ENCODE assay signal across 24 cellular contexts in genomic region chr11:10064828-10065227, GRCh38.
DNase-seq lines count a peak whose midpoint lies in the region; ATAC-seq, FAIRE-seq and TF ChIP-seq lines count a peak whose summit lies in the region.
"Had no signal": no experiment of that assay in that cellular context is flagged by ENCODE, and none has a peak within 500 bp of the region (broad histone marks: within the 10 kb centered on the region; RNA-seq: fewer than 3 reads in every experiment).

No MANE protein-coding gene starts in this region.

- no peak for TF ChIP-seq EP300 in SK-N-SH (IDR thresholded peaks at IDR 0.05; ENCODE audit: borderline replicate concordance in 1 of 2, low read depth in 1 of 2, low read length in 1 of 2)
- TF ChIP-seq EP300 in stomach (IDR thresholded peaks at IDR 0.05), result no peak

- H3K9ac ChIP-seq in SK-N-SH (no peak overlapping the region), kidney (ENCODE audit: low read length in 2 of 2) (no peak overlapping the region)
- H3K9ac ChIP-seq: BLaER1, GM23248 had no signal

- no peak overlapping the region for H3K4me2 ChIP-seq in SK-N-SH
- H3K4me2 ChIP-seq: BLaER1 had no signal

- TF ChIP-seq RAD21 in SK-N-SH (IDR thresholded peaks at IDR 0.05; ENCODE audit: low read length), result no peak

- H3K4me3 Mint-ChIP-seq in CD8-positive, alpha-beta memory T cell, result no peak overlapping the region
- H3K4me3 Mint-ChIP-seq: B cell; CD4-positive, CD25-positive, alpha-beta regulatory T cell; CD8-positive, alpha-beta T cell had no signal

- H3K36me3 ChIP-seq in SK-N-SH (replicated peaks in 1 of 2; ENCODE audit: control insufficient read depth in 1 of 2, insufficient read depth in 2 of 2, low read length in 1 of 2) (no peaks in the 10 kb centered on the region), kidney (ENCODE audit: control insufficient read depth in 1 of 2, insufficient read depth in 2 of 2, low read length in 2 of 2) (no peaks in the 10 kb centered on the region), stomach (no peaks in the 10 kb centered on the region)
- H3K36me3 ChIP-seq in CD8-positive, alpha-beta memory T cell (ENCODE audit: insufficient read depth, low read length), result no peaks in the 10 kb centered on the region
- H3K36me3 ChIP-seq: BLaER1 had no signal

- WGBS in SK-N-SH (ENCODE audit: low lambda C conversion rate), result 79% methylated on average over 2 of the region's 2 CpGs
- WGBS in stomach, 5 donors, result 82 to 93% (median 88%) methylated on average over 2 of the region's 2 CpGs

- POLR2A ChIA-PET in SK-N-SH (lab: Yijun Ruan, JAX), result no interaction called here
- POLR2A ChIA-PET in CD8-positive, alpha-beta memory T cell (lab: Charles Lee), result no interaction called here

- no peak overlapping the region for H2AFZ ChIP-seq in SK-N-SH (ENCODE audit: low read depth)
- H2AFZ ChIP-seq: GM23248 had no signal

- no peaks in the 10 kb centered on the region for H3K27me3 ChIP-seq in SK-N-SH (ENCODE audit: insufficient read depth)
- no peaks in the 10 kb centered on the region for H3K27me3 ChIP-seq in stomach
- no peaks in the 10 kb centered on the region for H3K27me3 ChIP-seq in CD8-positive, alpha-beta memory T cell (ENCODE audit: insufficient read depth, low read length, poor library complexity, severe bottlenecking)
- H3K27me3 ChIP-seq: BLaER1 had no signal

- CTCF ChIA-PET in SK-N-SH (lab: Yijun Ruan, JAX), result no interaction called here
- CTCF ChIA-PET in CD8-positive, alpha-beta memory T cell (lab: Charles Lee), result no interaction called here

- TF ChIP-seq CTCF in SK-N-SH (IDR thresholded peaks at IDR 0.05) (no peak), VCaP (conservative IDR thresholded peaks at IDR 0.05) (no peak), kidney (IDR thresholded peaks at IDR 0.05; ENCODE audit: borderline replicate concordance, extremely low read depth, insufficient read depth) (no peak), stomach (IDR thresholded peaks at IDR 0.05) (no peak)

- H3K9me3 Mint-ChIP-seq in CD8-positive, alpha-beta memory T cell, result peaks cover 5 to 48% (median 31%) of the 10 kb centered on the region in 5 donors

- H3K4me3 ChIP-seq in SK-N-SH (ENCODE audit: low read depth in 2 of 2, low read length in 1 of 2) (no peak overlapping the region), kidney (ENCODE audit: low read length in 2 of 2) (no peak overlapping the region), stomach (no peak overlapping the region)
- H3K4me3 ChIP-seq in CD8-positive, alpha-beta memory T cell (ENCODE audit: low read length), result no peak overlapping the region
- H3K4me3 ChIP-seq: BLaER1, GM12878, GM23248 had no signal

- peaks cover 0 to 7% of the 10 kb centered on the region in 2 experiments; a peak in 3 of 4 replicates for H3K4me1 ChIP-seq in SK-N-SH (ENCODE audit: control insufficient read depth in 1 of 2, insufficient read depth in 2 of 2, low read depth in 1 of 2, low read length in 1 of 2)
- no peaks in the 10 kb centered on the region for H3K4me1 ChIP-seq in kidney (ENCODE audit: control insufficient read depth in 1 of 2, insufficient read depth in 1 of 2, low read depth in 1 of 2, low read length in 2 of 2)
- H3K4me1 ChIP-seq in stomach, result peaks cover 0 to 4% (median 0%) of the 10 kb centered on the region in 4 donors
- no peaks in the 10 kb centered on the region for H3K4me1 ChIP-seq in CD8-positive, alpha-beta memory T cell (ENCODE audit: insufficient read depth, low read length)
- H3K4me1 ChIP-seq: BLaER1 had no signal

- no peak overlapping the region for H3K27ac Mint-ChIP-seq in CD8-positive, alpha-beta memory T cell
- H3K27ac Mint-ChIP-seq: B cell; CD8-positive, alpha-beta T cell had no signal

- no peak for TF ChIP-seq POLR2A in stomach (IDR thresholded peaks at IDR 0.05)

- H3K4me1 Mint-ChIP-seq in CD8-positive, alpha-beta memory T cell, result peaks cover 0 to 3% (median 0%) of the 10 kb centered on the region in 3 donors
- H3K4me1 Mint-ChIP-seq: B cell; CD4-positive, CD25-positive, alpha-beta regulatory T cell had no signal

- H3K27me3 Mint-ChIP-seq in CD8-positive, alpha-beta memory T cell, result peaks cover 0 to 1% of the 10 kb centered on the region in 2 donors
- H3K27me3 Mint-ChIP-seq: B cell; CD4-positive, CD25-positive, alpha-beta regulatory T cell had no signal

- H3K79me2 ChIP-seq in SK-N-SH (ENCODE audit: insufficient read depth), result peaks cover 51% of the 10 kb centered on the region

- H3F3A ChIP-seq in SK-N-SH (replicated peaks; ENCODE audit: insufficient read depth), result peaks cover 8% of the 10 kb centered on the region

- H4K20me1 ChIP-seq in SK-N-SH (ENCODE audit: insufficient read depth), result no peaks in the 10 kb centered on the region
- H4K20me1 ChIP-seq: BLaER1 had no signal

- H3K27ac ChIP-seq in SK-N-SH (ENCODE audit: low read depth in 2 of 2, low read length in 1 of 2) (no peak overlapping the region), VCaP (peak overlapping the region; percentile 55; the same call in 1 of the 2 replicates), kidney (ENCODE audit: low read depth in 2 of 2, low read length in 2 of 2) (no peak overlapping the region), stomach (no peak overlapping the region)
- H3K27ac ChIP-seq in CD8-positive, alpha-beta memory T cell (ENCODE audit: low read depth, low read length), result no peak overlapping the region
- H3K27ac ChIP-seq: 22Rv1, BLaER1, GM23248 had no signal

- FAIRE-seq in kidney (lab: Jason Lieb, UNC), result peak; percentile 3
- FAIRE-seq: D721Med, GM12878, GM19239, H1 had no signal

- ATAC-seq in SK-N-SH treated with all-trans-retinoic acid at 6 μM for 48 hours (no peak), HG02970 (IDR thresholded peaks at IDR 0.05; ENCODE audit: low FRiP score, unreplicated experiment) (no peak)
- ATAC-seq: CD8-positive, alpha-beta T cell; GM12878 had no signal

- DNase-seq in SK-N-SH (no peak), kidney (no peak), stomach (no peak), inferior parietal cortex (ENCODE audit: extremely low spot score) (no peak)
- no peak for DNase-seq in CD8-positive, alpha-beta memory T cell
- DNase-seq: CD4-positive, CD25-positive, alpha-beta regulatory T cell; CD8-positive, alpha-beta T cell; DMS 273 treated with DMSO at 0.1 percent for 48 hours; DMS79; EL; GDM1; GM23248; H7; HCEC 1CT had no signal

- H3K9me2 ChIP-seq in SK-N-SH, result no peaks in the 10 kb centered on the region

- H3K36me3 Mint-ChIP-seq in CD8-positive, alpha-beta memory T cell, result peaks cover 5 to 38% (median 5%) of the 10 kb centered on the region in 3 donors
- H3K36me3 Mint-ChIP-seq: CD4-positive, CD25-positive, alpha-beta regulatory T cell had no signal

- H3K9me3 ChIP-seq in SK-N-SH, result no peaks in the 10 kb centered on the region
- H3K9me3 ChIP-seq in kidney (ENCODE audit: control insufficient read depth in 1 of 2, low read length in 2 of 2), result peaks cover 0 to 5% of the 10 kb centered on the region in 2 donors
- H3K9me3 ChIP-seq in stomach, result peaks cover 0 to 11% (median under 1%) of the 10 kb centered on the region in 4 donors
- H3K9me3 ChIP-seq in CD8-positive, alpha-beta memory T cell (ENCODE audit: low read length), result no peaks in the 10 kb centered on the region

- intact Hi-C loops in kidney (cut with DNase I) (no loop called here), stomach (cut with DNase I; ENCODE audit: low total_unique reads) (no loop called here)

TF ChIP-seq in SK-N-SH treated with all-trans-retinoic acid at 6 μM for 48 hours, 23 proteins besides CTCF, POLR2A, EP300 and RAD21 (continues in another document):
- TF ChIP-seq ISL1 (CRISPR knock-in tag; IDR thresholded peaks at IDR 0.05), result peak; percentile 83
- peak; percentile 26; the same call in 1 of the 2 replicates for TF ChIP-seq TCF4 (CRISPR knock-in tag; IDR thresholded peaks at IDR 0.05; ENCODE audit: borderline replicate concordance)

TF ChIP-seq in SK-N-SH, 30 proteins besides CTCF, POLR2A, EP300 and RAD21:
- TF ChIP-seq TEAD4 (IDR thresholded peaks at IDR 0.05; ENCODE audit: borderline replicate concordance, insufficient read depth), result no peak
- TF ChIP-seq MXI1 (IDR thresholded peaks at IDR 0.05; ENCODE audit: low read depth, low read length), result no peak
- TF ChIP-seq, protein P1, sequence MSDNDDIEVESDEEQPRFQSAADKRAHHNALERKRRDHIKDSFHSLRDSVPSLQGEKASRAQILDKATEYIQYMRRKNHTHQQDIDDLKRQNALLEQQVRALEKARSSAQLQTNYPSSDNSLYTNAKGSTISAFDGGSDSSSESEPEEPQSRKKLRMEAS (IDR thresholded peaks at IDR 0.05; ENCODE audit: low read depth), result no peak
- TF ChIP-seq PBX3 (IDR thresholded peaks at IDR 0.05), result no peak
- no peak for TF ChIP-seq NRF1 (IDR thresholded peaks at IDR 0.05; ENCODE audit: low read depth, low read length)
- no peak for TF ChIP-seq GABPA (IDR thresholded peaks at IDR 0.05; ENCODE audit: low read depth)
- TF ChIP-seq ZBTB33 (IDR thresholded peaks at IDR 0.05; ENCODE audit: borderline replicate concordance, low read depth), result no peak
- no peak for TF ChIP-seq JUND (IDR thresholded peaks at IDR 0.05)
